1 cellular context compared by ENCODE assay signal in the genomic region with DNA sequence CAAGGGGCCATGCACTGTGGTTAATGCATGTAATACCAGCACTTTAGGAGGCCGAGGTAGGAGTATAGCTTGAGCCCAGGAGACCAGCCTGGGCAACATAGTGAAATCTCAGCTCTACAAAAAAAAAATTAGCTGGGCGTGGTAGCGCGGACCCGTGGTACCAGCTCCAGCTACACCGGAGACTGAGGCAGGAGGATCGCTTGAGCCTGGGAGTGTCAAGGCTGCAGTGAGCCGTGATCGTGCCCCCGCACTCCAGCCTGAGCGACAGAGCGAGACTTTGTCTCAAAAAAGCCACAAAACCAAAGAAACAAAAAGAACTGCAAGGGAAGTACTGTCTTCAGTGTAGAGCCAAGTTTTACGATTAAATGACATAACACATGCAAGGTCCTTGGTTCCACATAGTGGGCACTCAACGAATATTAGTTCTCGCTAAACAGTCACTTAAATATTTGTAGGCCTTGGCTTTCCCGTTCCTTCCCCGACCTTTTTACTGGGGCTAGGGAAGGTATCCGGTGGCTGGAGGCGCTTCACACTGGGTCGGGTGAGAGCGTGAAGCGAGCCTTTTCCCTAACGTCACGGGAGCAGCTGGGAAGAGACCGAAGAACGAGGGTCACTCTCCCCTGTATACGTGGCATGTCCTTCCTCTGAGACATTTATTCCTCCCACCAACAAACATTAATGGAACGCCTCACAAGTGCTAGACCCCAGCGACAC.
TF ChIP-seq lines count a peak whose summit lies in the region.

No MANE protein-coding gene starts in this region.

TF ChIP-seq in WTC11, 78 proteins besides CTCF, POLR2A, EP300 and RAD21 (continued from another document):
- TF ChIP-seq, protein P1, sequence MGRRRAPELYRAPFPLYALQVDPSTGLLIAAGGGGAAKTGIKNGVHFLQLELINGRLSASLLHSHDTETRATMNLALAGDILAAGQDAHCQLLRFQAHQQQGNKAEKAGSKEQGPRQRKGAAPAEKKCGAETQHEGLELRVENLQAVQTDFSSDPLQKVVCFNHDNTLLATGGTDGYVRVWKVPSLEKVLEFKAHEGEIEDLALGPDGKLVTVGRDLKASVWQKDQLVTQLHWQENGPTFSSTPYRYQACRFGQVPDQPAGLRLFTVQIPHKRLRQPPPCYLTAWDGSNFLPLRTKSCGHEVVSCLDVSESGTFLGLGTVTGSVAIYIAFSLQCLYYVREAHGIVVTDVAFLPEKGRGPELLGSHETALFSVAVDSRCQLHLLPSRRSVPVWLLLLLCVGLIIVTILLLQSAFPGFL (CRISPR knock-in tag; IDR thresholded peaks at IDR 0.05; ENCODE audit: borderline replicate concordance), result no peak
- no peak for TF ChIP-seq CREM (CRISPR knock-in tag; IDR thresholded peaks at IDR 0.05)
- no peak for TF ChIP-seq ZNF121 (CRISPR knock-in tag; IDR thresholded peaks at IDR 0.05)
- no peak for TF ChIP-seq ZNF138 (CRISPR knock-in tag; conservative IDR thresholded peaks at IDR 0.05)
